ENCODE assay signal across 8 cellular contexts in genomic region chr17:7296189-7296861, GRCh38. TPM values are rescaled to one million over a fixed set of nuclear protein-coding genes. Genes with fewer than 3 reads are reported as not detected.
DNase-seq lines count a peak whose midpoint lies in the region; ATAC-seq and TF ChIP-seq lines count a peak whose summit lies in the region.

No MANE protein-coding gene starts in this region.

- CTCF ChIA-PET in AG04450 (lab: Charles Lee), result interaction anchor here (0.5 to 3.6 kb wide), 22 partner anchors 8 to 944 kb away, joined by 3 to 65 read pairs (median 4); partner anchors contain the start of genes ACADVL, GPS2, SLC16A11 and SLC2A4

- TF ChIP-seq CTCF in AG04450 (IDR thresholded peaks at IDR 0.05; ENCODE audit: low read depth, low read length), result peak; percentile 85
- peak; percentile 67 for TF ChIP-seq CTCF in choroid plexus epithelial cell (conservative IDR thresholded peaks at IDR 0.05; ENCODE audit: low read depth, low read length)

- no peak overlapping the region for H3K27ac ChIP-seq in AG04450 (ENCODE audit: low read depth, low read length)

- no peak for DNase-seq in AG04450 (ENCODE audit: low read depth, low spot score)
- DNase-seq in NCI-H2196 treated with DMSO at 0.1 percent for 48 hours (lab: John Stamatoyannopoulos, UW; ENCODE audit: unreplicated experiment), result peak; percentile 40
- DNase-seq in activated CD4-positive, CD25-positive, alpha-beta regulatory T cell (lab: John Stamatoyannopoulos, UW), result peak; percentile 34 to 44 (median 37)
- DNase-seq in choroid plexus epithelial cell (ENCODE audit: low read depth), result peak; percentile 78
- peak; percentile 90 for DNase-seq in left kidney (ENCODE audit: low read depth, low spot score)
- DNase-seq in stimulated activated CD4-positive, alpha-beta T cell treated with anti-CD3 and anti-CD28 coated beads, Interleukin-2, amount 100 ng/mL, for 4 hours (ENCODE audit: low read depth), result peak; percentile 51

- ATAC-seq in GM18907 (IDR thresholded peaks at IDR 0.05; ENCODE audit: unreplicated experiment) (peak; percentile 47), HG02885 (IDR thresholded peaks at IDR 0.05; ENCODE audit: poor library complexity, unreplicated experiment) (no peak)

- POLR2A ChIA-PET in AG04450 (lab: Yijun Ruan, JAX), result interaction anchor here (0.7 to 1.8 kb wide), 3 partner anchors 53 to 251 kb away, joined by 3 to 8 read pairs (median 4); partner anchors contain the start of genes ACADVL and DLG4

- peak overlapping the region; percentile 27; the same call in 1 of the 2 replicates for H3K4me3 ChIP-seq in AG04450 (ENCODE audit: low read depth, low read length)
- peak overlapping the region; percentile 29 for H3K4me3 ChIP-seq in choroid plexus epithelial cell (ENCODE audit: low read depth, low read length)

- H3K9me3 ChIP-seq in AG04450 (ENCODE audit: control insufficient read depth, insufficient read depth, low read length), result peaks cover 4% of the 10 kb centered on the region; the same call in 1 of the 2 replicates

- H3K27me3 ChIP-seq in AG04450 (ENCODE audit: control insufficient read depth, insufficient read depth, low read length), result peaks cover 30% of the 10 kb centered on the region

RNA-seq across cellular contexts. Expression of gene YBX2, which starts 1.9 kb away (rescaled TPM):
- polyA plus RNA-seq in AG04450 (2011; rRNA removed), result 0.02 TPM in 1 of 2 replicates, not detected in the other
- not detected in 2 replicates for polyA minus RNA-seq in AG04450 (2011; rRNA and poly(A)+ RNA removed)

RNA-seq across cellular contexts. Expression of gene EIF5A, which starts 11.1 kb away (rescaled TPM):
- 466 and 469 TPM in 2 replicates for polyA plus RNA-seq in AG04450 (2011; rRNA removed)
- 754 and 776 TPM in 2 replicates for polyA minus RNA-seq in AG04450 (2011; rRNA and poly(A)+ RNA removed)

RNA-seq across cellular contexts. Expression of gene SLC2A4, which starts 14.8 kb away (rescaled TPM):
- 0.15 and 0.21 TPM in 2 replicates for polyA plus RNA-seq in AG04450 (2011; rRNA removed)
- 0.22 and 0.51 TPM in 2 replicates for polyA minus RNA-seq in AG04450 (2011; rRNA and poly(A)+ RNA removed)

RNA-seq across cellular contexts. Expression of gene GPS2, which starts 18.8 kb away (rescaled TPM):
- 21.5 and 22.2 TPM in 2 replicates for polyA plus RNA-seq in AG04450 (2011; rRNA removed)
- 30.0 and 42.0 TPM in 2 replicates for polyA minus RNA-seq in AG04450 (2011; rRNA and poly(A)+ RNA removed)

RNA-seq across cellular contexts. Expression of gene NEURL4, which starts 32.8 kb away (rescaled TPM):
- polyA plus RNA-seq in AG04450 (2011; rRNA removed), result 7.3 and 9.6 TPM in 2 replicates
- polyA minus RNA-seq in AG04450 (2011; rRNA and poly(A)+ RNA removed), result 18.4 and 25.8 TPM in 2 replicates
